14 cellular contexts compared by ENCODE assay signal in genomic region chr1:110396259-110396958, GRCh38. TPM values are rescaled to one million over a fixed set of nuclear protein-coding genes. Genes with fewer than 3 reads are reported as not detected.
"Had no signal": no experiment of that assay in that cellular context is flagged by ENCODE, and none has a peak within 500 bp of the region (broad histone marks: within the 10 kb centered on the region; RNA-seq: fewer than 3 reads in every experiment).

No MANE protein-coding gene starts in this region.

RNA-seq across cellular contexts. Expression of gene PROK1, which starts 54.5 kb away (rescaled TPM):
- total RNA-seq: activated naive CD4-positive, alpha-beta T cell treated with anti-CD3 and anti-CD28 coated beads for 36 hours; activated naive CD4-positive, alpha-beta T cell treated with anti-CD3 and anti-CD28 coated beads, Interleukin-2, amount 50 U/mL, for 72 hours; activated naive CD8-positive, alpha-beta T cell treated with anti-CD3 and anti-CD28 coated beads for 36 hours; activated naive CD8-positive, alpha-beta T cell treated with anti-CD3 and anti-CD28 coated beads, Interleukin-2, amount 10 ng/mL, durations not matched to agents 7 days and 5 days; activated T-cell treated with anti-CD3 and anti-CD28 coated beads, Interleukin-2, amount 50 U/mL, for 4 hours; activated T-helper 1 cell treated with anti-CD3 and anti-CD28 coated beads, Interleukin-12 subunit alpha, Interleukin-12 subunit beta, Interleukin-2, Interleukin-4 antibody, amounts not matched to agents 30 ng/mL and 10 ng/mL and 1 ng/mL, durations not matched to agents 14 hours and 24 hours and 36 hours; activated T-helper 17 cell treated with anti-CD3 and anti-CD28 coated beads, Interleukin-2, amount 50 U/mL, for 72 hours; activated T-helper 2 cell treated with anti-CD3 and anti-CD28 coated beads, Interferon-gamma antibody, Interleukin-2, Interleukin-4, amounts not matched to agents 10 μg/mL and 5 μg/mL and 100 μg/mL, durations not matched to agents 14 hours and 24 hours and 36 hours; ascending aorta; astrocyte; bronchial epithelial cell; cerebellum; chondrocyte had no signal
- polyA plus RNA-seq: cardiac muscle cell had no signal
